ENCODE assay signal across 18 cellular contexts in the genomic region with DNA sequence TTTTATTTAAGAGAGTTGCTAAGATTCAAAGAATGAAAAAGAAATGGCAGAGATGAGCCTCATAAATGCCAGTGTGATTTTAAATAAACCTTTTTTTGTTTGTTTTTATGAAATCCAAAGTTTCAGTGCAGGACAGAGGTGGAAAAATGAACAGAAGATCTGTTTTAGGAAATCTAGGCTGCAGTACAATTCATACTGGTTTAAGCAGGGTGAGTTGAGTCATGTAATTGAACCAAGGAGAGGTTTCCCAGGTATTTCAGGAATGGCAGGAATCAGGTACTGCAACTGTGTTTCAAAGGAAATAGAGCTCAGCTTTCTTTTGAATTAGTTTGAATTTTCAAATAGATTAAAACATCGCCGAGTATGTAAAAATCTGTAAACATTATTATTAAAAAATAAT. TPM values are rescaled to one million over a fixed set of nuclear protein-coding genes. Genes with fewer than 3 reads are reported as not detected.
A peak's percentile ranks its signal among the peaks of the same experiment; 100 is the strongest.
DNase-seq lines count a peak whose midpoint lies in the region; ATAC-seq and TF ChIP-seq lines count a peak whose summit lies in the region.
"Had no signal": no experiment of that assay in that cellular context is flagged by ENCODE, and none has a peak within 500 bp of the region (broad histone marks: within the 10 kb centered on the region; RNA-seq: fewer than 3 reads in every experiment).

No MANE protein-coding gene starts in this region.

- H3K4me1 ChIP-seq in endodermal cell (ENCODE audit: control insufficient read depth, insufficient read depth, low read length): no peaks in the 10 kb centered on the region
- H3K4me1 ChIP-seq in left lung: no peaks in the 10 kb centered on the region

- no peaks in the 10 kb centered on the region for H3K36me3 Mint-ChIP-seq in endodermal cell (ENCODE audit: low read depth)

- no peak overlapping the region for H3K9ac ChIP-seq in endodermal cell (ENCODE audit: extremely low read depth, low read length, poor library complexity, severe bottlenecking)

- H3K4me3 Mint-ChIP-seq in endodermal cell: no peak overlapping the region
- H3K4me3 Mint-ChIP-seq: activated B cell treated with CpG ODN at 0.5 μM for 24 hours, HFFc6 had no signal

- H3K36me3 ChIP-seq in endodermal cell (ENCODE audit: control insufficient read depth, insufficient read depth, low read length) (no peaks in the 10 kb centered on the region), left lung (no peaks in the 10 kb centered on the region)
- H3K36me3 ChIP-seq: adrenal gland, sigmoid colon had no signal

- TF ChIP-seq CTCF in endodermal cell (conservative IDR thresholded peaks at IDR 0.05) (no peak), left lung (IDR thresholded peaks at IDR 0.05) (no peak), coronary artery (IDR thresholded peaks at IDR 0.05) (no peak)

- no peaks in the 10 kb centered on the region for H3K9me3 Mint-ChIP-seq in endodermal cell
- H3K9me3 Mint-ChIP-seq: activated B cell treated with CpG ODN at 0.5 μM for 24 hours, HFFc6 had no signal

- H3K4me3 ChIP-seq in endodermal cell (ENCODE audit: low read length) (no peak overlapping the region), left lung (no peak overlapping the region), coronary artery (no peak overlapping the region)
- H3K4me3 ChIP-seq: adrenal gland, sigmoid colon had no signal

- intact Hi-C loops in left lung (cut with DNase I): no loop called here

- no peaks in the 10 kb centered on the region for H3K27me3 Mint-ChIP-seq in endodermal cell (ENCODE audit: insufficient read depth)

- H3K27ac Mint-ChIP-seq in endodermal cell: peak overlapping the region; percentile 73
- H3K27ac Mint-ChIP-seq: activated B cell treated with CpG ODN at 0.5 μM for 24 hours, HFFc6 had no signal

- peaks cover 25% of the 10 kb centered on the region for H3K4me1 Mint-ChIP-seq in endodermal cell

- H3K27ac ChIP-seq in endodermal cell (ENCODE audit: low read depth, low read length) (no peak overlapping the region), left lung (no peak overlapping the region), coronary artery (no peak overlapping the region)
- H3K27ac ChIP-seq: adrenal gland, sigmoid colon had no signal

- H3K9me3 ChIP-seq in endodermal cell (ENCODE audit: control insufficient read depth, low read length) (no peaks in the 10 kb centered on the region), left lung (no peaks in the 10 kb centered on the region)
- H3K9me3 ChIP-seq: adrenal gland, sigmoid colon had no signal

- whole genome bisulfite sequencing in endodermal cell (ENCODE audit: insufficient coverage in 1 of 2, insufficient read length in 1 of 2), 2 experiments: no CpG with 5 or more reads among the region's 2 CpGs

- ATAC-seq in left lung (peak; percentile 52), GM18868 (IDR thresholded peaks at IDR 0.05; ENCODE audit: unreplicated experiment) (no peak), HG03196 (IDR thresholded peaks at IDR 0.05; ENCODE audit: unreplicated experiment) (no peak)
- ATAC-seq: Panc1 had no signal

- DNase-seq in EH (ENCODE audit: low read depth) (peak; percentile 9), LoVo (ENCODE audit: low spot score) (peak; percentile 27), endodermal cell (no peak), left lung (no peak), coronary artery (ENCODE audit: low spot score) (no peak)
- DNase-seq in stimulated activated CD4-positive, alpha-beta T cell treated with anti-CD3 and anti-CD28 coated beads, Interleukin-4, amount 100 ng/mL, for 24 hours: no peak
- DNase-seq: activated B cell treated with CpG ODN at 0.5 μM for 24 hours, adrenal gland, cerebellar nuclear complex, HFFc6, NCI-H1092 treated with DMSO at 0.1 percent for 48 hours, NCI-H2107, nucleus accumbens, sigmoid colon, substantia nigra had no signal

- no peaks in the 10 kb centered on the region for H3K27me3 ChIP-seq in endodermal cell (ENCODE audit: control insufficient read depth, insufficient read depth, low read length, poor library complexity, severe bottlenecking)
- H3K27me3 ChIP-seq in left lung: no peaks in the 10 kb centered on the region
- H3K27me3 ChIP-seq: adrenal gland, sigmoid colon had no signal

RNA-seq across cellular contexts. Expression of a gene that starts 3.0 kb away (rescaled TPM):
- under 1 TPM; 0.13 to 0.29 TPM for total RNA-seq in endodermal cell
- polyA plus RNA-seq in endodermal cell (2013, experiment 1 of 2): 0.18 TPM
- 0.17 TPM for polyA plus RNA-seq in endodermal cell (2013, experiment 2 of 2)
- total RNA-seq in left lung: under 1 TPM; 0.09 to 0.16 TPM

Comparison
In these comparisons a context has a peak if more than half of its experiments do, and no peak if none do; other contexts are left out.
1. DNase-seq: peak in EH (single experiment) and LoVo (single experiment); none in endodermal cell (single experiment), left lung (0 of 2), coronary artery (single experiment) and stimulated activated CD4-positive, alpha-beta T cell treated with anti-CD3 and anti-CD28 coated beads, Interleukin-4, amount 100 ng/mL, for 24 hours (single experiment).